In the genomic region with DNA sequence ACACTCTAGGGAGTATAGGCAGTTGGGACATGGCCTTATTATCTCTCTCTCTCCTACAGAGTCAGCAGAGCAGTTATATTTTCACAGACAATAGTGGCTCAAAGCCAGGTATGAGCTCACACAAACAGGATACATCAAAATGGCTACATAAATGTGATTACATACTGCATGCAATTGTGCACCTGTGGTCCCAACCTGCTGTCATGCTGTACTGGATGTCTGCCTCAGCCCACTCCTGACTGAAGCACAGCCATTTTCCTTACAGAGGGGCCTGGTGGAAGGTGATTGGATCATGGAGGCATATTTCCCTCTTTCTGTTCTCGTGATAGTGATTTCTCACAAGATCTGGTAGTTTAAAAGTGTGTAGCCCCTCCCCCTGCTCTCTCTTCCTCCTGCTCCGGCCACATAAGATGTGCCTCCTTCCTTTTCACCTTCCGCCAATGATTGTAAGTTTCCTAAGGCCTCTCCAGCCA, we compare ENCODE assay signal across 10 cellular contexts. TPM values are rescaled to one million over a fixed set of nuclear protein-coding genes. Genes with fewer than 3 reads are reported as not detected.
DNase-seq lines count a peak whose midpoint lies in the region; ATAC-seq, FAIRE-seq and TF ChIP-seq lines count a peak whose summit lies in the region.
"Had no signal": no experiment of that assay in that cellular context is flagged by ENCODE, and none has a peak within 500 bp of the region (broad histone marks: within the 10 kb centered on the region; RNA-seq: fewer than 3 reads in every experiment).

No MANE protein-coding gene starts in this region.

- peak overlapping the region; percentile 21 for H3K27ac Mint-ChIP-seq in type B pancreatic cell

- H3K79me2 ChIP-seq in PC-3 (ENCODE audit: low read length) (no peaks in the 10 kb centered on the region), endothelial cell of umbilical vein (ENCODE audit: control insufficient read depth, insufficient read depth, low read length) (no peaks in the 10 kb centered on the region)

- H3K27me3 ChIP-seq in PC-3 (ENCODE audit: low read length): no peaks in the 10 kb centered on the region
- no peaks in the 10 kb centered on the region for H3K27me3 ChIP-seq in endothelial cell of umbilical vein (ENCODE audit: control insufficient read depth in 2 of 2, insufficient read depth in 2 of 2, low read length in 2 of 2)
- no peaks in the 10 kb centered on the region for H3K27me3 ChIP-seq in esophagus muscularis mucosa
- H3K27me3 ChIP-seq: thyroid gland had no signal

- TF ChIP-seq POLR2A in endothelial cell of umbilical vein (IDR thresholded peaks at IDR 0.05; ENCODE audit: low read depth, low read length) (no peak), esophagus muscularis mucosa (IDR thresholded peaks at IDR 0.05; ENCODE audit: low read depth) (no peak)

- no peaks in the 10 kb centered on the region for H4K20me1 ChIP-seq in PC-3 (ENCODE audit: low read length)
- no peaks in the 10 kb centered on the region for H4K20me1 ChIP-seq in endothelial cell of umbilical vein (replicated peaks; ENCODE audit: control insufficient read depth, extremely low read depth, insufficient read depth, low read length)

- POLR2A ChIA-PET in PC-3 (lab: Charles Lee; ENCODE audit: unreplicated experiment) (no interaction called here), endothelial cell of umbilical vein (lab: Charles Lee) (no interaction called here)

- H3K9me3 ChIP-seq in PC-3 (ENCODE audit: low read length): no peaks in the 10 kb centered on the region
- no peaks in the 10 kb centered on the region for H3K9me3 ChIP-seq in endothelial cell of umbilical vein (replicated peaks; ENCODE audit: control insufficient read depth, insufficient read depth, low read length)
- peaks cover 0 to 8% (median 4%) of the 10 kb centered on the region in 4 donors for H3K9me3 ChIP-seq in esophagus muscularis mucosa
- H3K9me3 ChIP-seq: thyroid gland had no signal

- CTCF ChIA-PET in PC-3 (lab: Charles Lee): no interaction called here
- CTCF ChIA-PET in endothelial cell of umbilical vein (lab: Charles Lee): interaction anchor here (0.6 to 1.0 kb wide), 2 partner anchors 69 to 561 kb away, joined by 3 to 4 read pairs; no protein-coding TSS in a partner anchor

- no peak for DNase-seq in Right ventricle myocardium superior
- DNase-seq in cardiac septum (ENCODE audit: low spot score): no peak
- peak; percentile 32 for DNase-seq in PC-3
- peak; percentile 91 for DNase-seq in endothelial cell of umbilical vein (ENCODE audit: low read depth, low spot score)
- no peak for DNase-seq in type B pancreatic cell (ENCODE audit: extremely low spot score, unreplicated experiment)
- DNase-seq in inferior parietal cortex (ENCODE audit: extremely low spot score): no peak
- DNase-seq in esophagus muscularis mucosa (ENCODE audit: extremely low spot score): no peak
- DNase-seq: NCI-H2227 treated with DMSO at 0.1 percent for 48 hours, thyroid gland had no signal

- FAIRE-seq in endothelial cell of umbilical vein (lab: Jason Lieb, UNC): peak; percentile 96

- WGBS in esophagus muscularis mucosa: 74% methylated on average over 3 of the region's 3 CpGs

- TF ChIP-seq CTCF in PC-3 (conservative IDR thresholded peaks at IDR 0.05; ENCODE audit: low read depth, low read length) (no peak), endothelial cell of umbilical vein (IDR thresholded peaks at IDR 0.05; ENCODE audit: extremely low read depth in 1 of 2, insufficient read depth in 1 of 2, low read depth in 1 of 2, low read length in 2 of 2) (no peak), type B pancreatic cell (conservative IDR thresholded peaks at IDR 0.05) (no peak), esophagus muscularis mucosa (IDR thresholded peaks at IDR 0.05) (no peak)

- H3K4me3 ChIP-seq in PC-3 (ENCODE audit: low read length): no peak overlapping the region
- H3K4me3 ChIP-seq in endothelial cell of umbilical vein (replicated peaks in 1 of 3; ENCODE audit: insufficient read depth in 1 of 3, low read depth in 1 of 3, low read length in 3 of 3): no peak overlapping the region
- H3K4me3 ChIP-seq in esophagus muscularis mucosa: no peak overlapping the region
- H3K4me3 ChIP-seq: thyroid gland had no signal

- peaks cover 7% of the 10 kb centered on the region for H3K9me3 Mint-ChIP-seq in type B pancreatic cell

- H3K36me3 Mint-ChIP-seq in type B pancreatic cell: peaks cover 7% of the 10 kb centered on the region

- dilution Hi-C loops in endothelial cell of umbilical vein (cut with MboI; ENCODE audit: extremely low pct_ligation_motif_present, low sequenced_read_pairs): no loop called here

- H2AFZ ChIP-seq in PC-3 (ENCODE audit: low read length): peak overlapping the region; percentile 46; the same call in 1 of the 2 replicates
- H2AFZ ChIP-seq in endothelial cell of umbilical vein (ENCODE audit: low read depth, low read length): peak overlapping the region; percentile 73

- H3K9ac ChIP-seq in PC-3 (ENCODE audit: low read length): no peak overlapping the region
- peak overlapping the region; percentile 50 for H3K9ac ChIP-seq in endothelial cell of umbilical vein (replicated peaks; ENCODE audit: extremely low read depth, insufficient read depth, low read length)

- no peaks in the 10 kb centered on the region for H3K27me3 Mint-ChIP-seq in type B pancreatic cell

- H3K36me3 ChIP-seq in PC-3 (ENCODE audit: low read depth, low read length): no peaks in the 10 kb centered on the region
- H3K36me3 ChIP-seq in endothelial cell of umbilical vein (ENCODE audit: control insufficient read depth in 2 of 2, extremely low read depth in 1 of 2, insufficient read depth in 2 of 2, low read length in 2 of 2): no peaks in the 10 kb centered on the region
- no peaks in the 10 kb centered on the region for H3K36me3 ChIP-seq in esophagus muscularis mucosa
- H3K36me3 ChIP-seq: thyroid gland had no signal

- no peak for TF ChIP-seq EP300 in esophagus muscularis mucosa (IDR thresholded peaks at IDR 0.05)

- H3K4me1 ChIP-seq in PC-3 (ENCODE audit: insufficient read depth, low read length) (no peaks in the 10 kb centered on the region), endothelial cell of umbilical vein (ENCODE audit: control insufficient read depth, extremely low read depth, insufficient read depth, low read length) (peaks cover 8% of the 10 kb centered on the region), esophagus muscularis mucosa (no peaks in the 10 kb centered on the region)
- H3K4me1 ChIP-seq: thyroid gland had no signal

- no peaks in the 10 kb centered on the region for H3K9me1 ChIP-seq in endothelial cell of umbilical vein (replicated peaks; ENCODE audit: control insufficient read depth, extremely low read depth, insufficient read depth, low read length)

- H3K4me2 ChIP-seq in PC-3 (ENCODE audit: low read length) (no peak overlapping the region), endothelial cell of umbilical vein (ENCODE audit: insufficient read depth, low read length) (no peak overlapping the region)

- peak; percentile 36 for ATAC-seq in Right ventricle myocardium superior (ENCODE audit: poor library complexity)
- ATAC-seq in PC-3: peak; percentile 24; the same call in 1 of the 2 replicates
- ATAC-seq in GM19324 (IDR thresholded peaks at IDR 0.05; ENCODE audit: low FRiP score, unreplicated experiment): no peak

- intact Hi-C loops in Right ventricle myocardium superior (cut with DNase I): no loop called here
- intact Hi-C loops in cardiac septum (cut with DNase I): no loop called here
- intact Hi-C loops in PC-3 (cut with micrococcal nuclease): no loop called here
- intact Hi-C loops in endothelial cell of umbilical vein (cut with micrococcal nuclease): loop anchor here (1.0 kb wide), 1 partner anchor 37 kb away; a partner anchor contains a TSS
- intact Hi-C loops in esophagus muscularis mucosa (cut with DNase I): no loop called here

- no peak overlapping the region for H3K27ac ChIP-seq in PC-3 (ENCODE audit: low read length)
- H3K27ac ChIP-seq in endothelial cell of umbilical vein (ENCODE audit: insufficient read depth, low read depth, low read length): peak overlapping the region; percentile 68
- H3K27ac ChIP-seq in esophagus muscularis mucosa (replicated peaks in 1 of 4): no peak overlapping the region
- H3K27ac ChIP-seq: thyroid gland had no signal

- peaks cover 6% of the 10 kb centered on the region for H3K4me1 Mint-ChIP-seq in type B pancreatic cell (ENCODE audit: unreplicated experiment)

- H3K9me2 ChIP-seq in PC-3 (replicated peaks; ENCODE audit: low read length): no peaks in the 10 kb centered on the region

- BruUV-seq in PC-3 (replicated peaks; lab: Mats Ljungman, UMichigan) (no TSS peak), endothelial cell of umbilical vein (replicated peaks; lab: Mats Ljungman, UMichigan) (no TSS peak)

- no peaks in the 10 kb centered on the region for H3F3A ChIP-seq in PC-3 (ENCODE audit: low read length, unreplicated experiment)

- no peak overlapping the region for H3K4me3 Mint-ChIP-seq in type B pancreatic cell

TF ChIP-seq in endothelial cell of umbilical vein, 7 proteins besides CTCF, POLR2A, EP300 and RAD21:
- TF ChIP-seq JUN (IDR thresholded peaks at IDR 0.05; ENCODE audit: borderline replicate concordance, insufficient read depth, insufficient read length, low read depth) (peak; percentile 76), MYC (IDR thresholded peaks at IDR 0.05; ENCODE audit: low read depth, low read length) (no peak)

RNA-seq across cellular contexts. Expression of a gene that starts 37.0 kb away (rescaled TPM):
- total RNA-seq in Right ventricle myocardium superior (44.1 TPM), cardiac septum (20.7 TPM), PC-3 (2014; rRNA removed) (23.0 and 24.2 TPM in 2 replicates), endothelial cell of umbilical vein (27.5 and 28.3 TPM in 2 replicates), type B pancreatic cell (ENCODE audit: low replicate concordance) (33.4 and 52.6 TPM in 2 replicates), esophagus muscularis mucosa (100 to 1,000 TPM; 373 to 639 (median 471) TPM)
- polyA plus RNA-seq in endothelial cell of umbilical vein: 9.4 and 13.7 TPM in 2 replicates
- 8.6 and 9.4 TPM in 2 replicates for polyA plus RNA-seq in endothelial cell of umbilical vein (2011; cell fraction: cytosol; rRNA removed)
- 8.6 and 10.2 TPM in 2 replicates for polyA plus RNA-seq in endothelial cell of umbilical vein (2011; cell fraction: nucleus; rRNA removed)
- 18.9 and 25.2 TPM in 2 replicates for polyA plus RNA-seq in endothelial cell of umbilical vein (2012)
- polyA minus RNA-seq in endothelial cell of umbilical vein: 31.3 and 32.2 TPM in 2 replicates
- polyA minus RNA-seq in endothelial cell of umbilical vein (2011; cell fraction: cytosol; rRNA and poly(A)+ RNA removed): 18.2 TPM
- polyA minus RNA-seq in endothelial cell of umbilical vein (2011; cell fraction: nucleus; rRNA and poly(A)+ RNA removed): 12.0 and 15.6 TPM in 2 replicates

Comparison
In these comparisons a context has a peak if more than half of its experiments do, and no peak if none do; other contexts are left out.
1. DNase-seq: peak in PC-3 (single experiment) and endothelial cell of umbilical vein (single experiment); none in Right ventricle myocardium superior (single experiment), cardiac septum (single experiment), type B pancreatic cell (single experiment), inferior parietal cortex (single experiment) and esophagus muscularis mucosa (single experiment).